1 cellular context compared by ENCODE assay signal in genomic region chr1:241519308-241520079, GRCh38.
TF ChIP-seq lines count a peak whose summit lies in the region.

Gene FH, minus strand, starts transcription at chr1:241519755. Its CDS starts 33 bp downstream, at chr1:241519722.

TF ChIP-seq in HepG2, 621 proteins besides CTCF, POLR2A, EP300 and RAD21 (continued from another document and continues in another):
- TF ChIP-seq FOXO4 (CRISPR knock-in tag; conservative IDR thresholded peaks at IDR 0.05) = 0 out of 2 replicates have a peak, but pooled peaks have one; percentile 89
- TF ChIP-seq ZFP41 (CRISPR knock-in tag; IDR thresholded peaks at IDR 0.05; ENCODE audit: borderline replicate concordance) = no peak
- TF ChIP-seq ATM (IDR thresholded peaks at IDR 0.05; ENCODE audit: borderline replicate concordance) = no peak
- no peak for TF ChIP-seq E2F2 (CRISPR knock-in tag; IDR thresholded peaks at IDR 0.05; ENCODE audit: borderline replicate concordance)
- TF ChIP-seq HHEX (CRISPR knock-in tag; IDR thresholded peaks at IDR 0.05) = no peak
- no peak for TF ChIP-seq ZNF878 (CRISPR knock-in tag; IDR thresholded peaks at IDR 0.05)
- TF ChIP-seq KDM5B (CRISPR knock-in tag; IDR thresholded peaks at IDR 0.05; ENCODE audit: borderline replicate concordance) = peak; percentile 87; the same call in 1 of the 2 replicates
- TF ChIP-seq AFF4 (CRISPR knock-in tag; IDR thresholded peaks at IDR 0.05) = no peak
- no peak for TF ChIP-seq ZNF747 (CRISPR knock-in tag; IDR thresholded peaks at IDR 0.05; ENCODE audit: borderline replicate concordance)
- TF ChIP-seq PATZ1 (CRISPR knock-in tag; IDR thresholded peaks at IDR 0.05) = no peak; the same call in 1 of the 2 replicates
- TF ChIP-seq HOMEZ (CRISPR knock-in tag; IDR thresholded peaks at IDR 0.05; ENCODE audit: low read depth) = peak; percentile 98
- TF ChIP-seq SP4 (CRISPR knock-in tag; IDR thresholded peaks at IDR 0.05) = peak; percentile 89
- TF ChIP-seq RBFOX2 (IDR thresholded peaks at IDR 0.05; ENCODE audit: low read depth, low read length) = peak; percentile 92
- TF ChIP-seq STAT5B (CRISPR knock-in tag; IDR thresholded peaks at IDR 0.05) = no peak
- TF ChIP-seq CSRNP2 (CRISPR knock-in tag; conservative IDR thresholded peaks at IDR 0.05; ENCODE audit: low read depth) = no peak
- TF ChIP-seq ZNF282 (IDR thresholded peaks at IDR 0.05; ENCODE audit: partially characterized antibody) = no peak
- peak; percentile 62 for TF ChIP-seq CREM (IDR thresholded peaks at IDR 0.05)
- TF ChIP-seq CREM (CRISPR knock-in tag; IDR thresholded peaks at IDR 0.05) = no peak
- no peak for TF ChIP-seq ZNF646 (CRISPR knock-in tag; IDR thresholded peaks at IDR 0.05)
- 0 out of 2 replicates have a peak, but pooled peaks have one; percentile 64 for TF ChIP-seq MTA1 (CRISPR knock-in tag; IDR thresholded peaks at IDR 0.05; ENCODE audit: borderline replicate concordance)
- TF ChIP-seq YEATS4 (CRISPR knock-in tag; IDR thresholded peaks at IDR 0.05; ENCODE audit: borderline replicate concordance) = peak; percentile 79
- peak; percentile 39; the same call in 1 of the 2 replicates for TF ChIP-seq MED1 (CRISPR knock-in tag; IDR thresholded peaks at IDR 0.05)
- TF ChIP-seq ZNF589 (CRISPR knock-in tag; conservative IDR thresholded peaks at IDR 0.05) = peak; percentile 60; the same call in 1 of the 2 replicates
- TF ChIP-seq ZBTB3 (CRISPR knock-in tag; IDR thresholded peaks at IDR 0.05; ENCODE audit: borderline replicate concordance, low read depth) = no peak
- TF ChIP-seq POLR2G (IDR thresholded peaks at IDR 0.05; ENCODE audit: low read depth, low read length) = peak; percentile 84
- TF ChIP-seq ZNF598 (CRISPR knock-in tag; IDR thresholded peaks at IDR 0.05; ENCODE audit: borderline replicate concordance) = no peak
- no peak; the same call in 1 of the 2 replicates for TF ChIP-seq MTF1 (CRISPR knock-in tag; IDR thresholded peaks at IDR 0.05)
- no peak for TF ChIP-seq ZEB1 (IDR thresholded peaks at IDR 0.05; ENCODE audit: insufficient replicate concordance, low read depth)
- no peak for TF ChIP-seq MZF1 (CRISPR knock-in tag; IDR thresholded peaks at IDR 0.05; ENCODE audit: borderline replicate concordance)
- TF ChIP-seq ZNF547 (CRISPR knock-in tag; IDR thresholded peaks at IDR 0.05) = peak; percentile 67; the same call in 1 of the 2 replicates
- TF ChIP-seq RORA (CRISPR knock-in tag; IDR thresholded peaks at IDR 0.05) = no peak
- 0 out of 2 replicates have a peak, but pooled peaks have one; percentile 4 for TF ChIP-seq ZNF264 (CRISPR knock-in tag; IDR thresholded peaks at IDR 0.05)
- peak; percentile 86 to 88; a peak in 3 of 4 replicates for TF ChIP-seq HMGXB4 (CRISPR knock-in tag; IDR thresholded peaks at IDR 0.05; ENCODE audit: borderline replicate concordance in 1 of 2, low read depth in 1 of 2)
- TF ChIP-seq ZNF335 (CRISPR knock-in tag; IDR thresholded peaks at IDR 0.05) = no peak
- TF ChIP-seq STAG1 (CRISPR knock-in tag; IDR thresholded peaks at IDR 0.05) = no peak
- no peak for TF ChIP-seq ZNF850 (CRISPR knock-in tag; conservative IDR thresholded peaks at IDR 0.05)
- TF ChIP-seq DR1 (CRISPR knock-in tag; IDR thresholded peaks at IDR 0.05) = peak; percentile 65
- no peak for TF ChIP-seq TIGD3 (CRISPR knock-in tag; IDR thresholded peaks at IDR 0.05; ENCODE audit: borderline replicate concordance)
- TF ChIP-seq ELF3 (CRISPR knock-in tag; IDR thresholded peaks at IDR 0.05) = no peak
- TF ChIP-seq ZSCAN12 (CRISPR knock-in tag; IDR thresholded peaks at IDR 0.05) = 0 out of 2 replicates have a peak, but pooled peaks have one; percentile 28
